Comparison of ENCODE assay signal across 1 cellular context in the genomic region with DNA sequence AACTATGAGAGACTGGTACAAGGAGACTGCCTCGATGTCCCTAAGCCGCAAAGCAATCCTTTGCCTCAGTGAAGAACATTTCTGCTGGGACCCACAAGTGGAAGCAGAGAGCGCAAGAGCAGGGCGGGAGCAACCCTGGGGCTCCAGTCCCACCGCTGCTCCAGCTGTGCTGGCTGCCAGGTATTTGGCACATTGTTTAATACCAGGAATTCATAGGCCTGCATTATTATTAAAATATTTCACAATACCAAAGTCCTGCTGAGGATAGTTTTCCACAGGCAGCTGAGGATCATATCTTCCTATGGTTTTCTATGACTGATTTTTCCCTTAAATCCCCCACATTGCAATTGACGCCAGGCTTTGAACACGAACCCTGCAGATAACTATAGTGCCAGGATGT.
TF ChIP-seq lines count a peak whose summit lies in the region.

No MANE protein-coding gene starts in this region.

TF ChIP-seq in H1, 55 proteins besides CTCF, POLR2A, EP300 and RAD21 (continued from another document):
- TF ChIP-seq TBP (IDR thresholded peaks at IDR 0.05; ENCODE audit: low read depth, low read length) (no peak), SAP30 (IDR thresholded peaks at IDR 0.05; ENCODE audit: insufficient read depth, insufficient replicate concordance, low read length) (no peak), FOSL1 (IDR thresholded peaks at IDR 0.05; ENCODE audit: insufficient read depth, low read depth, low read length) (no peak), CHD1 (IDR thresholded peaks at IDR 0.05; ENCODE audit: low read depth, low read length) (no peak), TAF1 (IDR thresholded peaks at IDR 0.05; ENCODE audit: low read depth, low read length) (no peak), HDAC2 (IDR thresholded peaks at IDR 0.05; ENCODE audit: borderline replicate concordance in 1 of 2, low read depth in 2 of 2, low read length in 2 of 2) (no peak)
TF ChIP-seq in H1: peak in this region for 0.
